16 cellular contexts compared by ENCODE assay signal in the genomic region with DNA sequence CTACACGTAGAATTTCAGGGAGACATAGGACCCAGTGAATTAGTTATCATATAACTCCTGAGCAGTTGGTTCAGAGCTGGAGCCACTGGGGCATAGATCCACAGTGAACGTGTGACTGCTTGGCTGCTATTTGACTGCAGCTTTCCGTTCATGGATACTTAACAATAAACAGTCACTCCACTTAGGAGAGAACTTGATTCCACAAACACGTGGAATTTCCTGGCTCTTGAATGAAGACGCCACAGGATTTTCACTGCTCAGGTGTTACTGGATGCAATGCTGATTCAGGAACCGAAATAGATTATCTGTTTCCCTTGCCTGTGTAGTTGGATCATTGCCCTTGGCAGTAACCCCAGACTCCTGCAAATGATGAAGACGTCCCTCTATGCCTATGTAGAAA.
A peak's percentile ranks its signal among the peaks of the same experiment; 100 is the strongest.
DNase-seq lines count a peak whose midpoint lies in the region; ATAC-seq, FAIRE-seq and TF ChIP-seq lines count a peak whose summit lies in the region.
"Had no signal": no experiment of that assay in that cellular context is flagged by ENCODE, and none has a peak within 500 bp of the region (broad histone marks: within the 10 kb centered on the region; RNA-seq: fewer than 3 reads in every experiment).

No MANE protein-coding gene starts in this region.

- H3K27me3 ChIP-seq in right cardiac atrium (ENCODE audit: control insufficient read depth, insufficient read depth) (no peaks in the 10 kb centered on the region), mesendoderm (ENCODE audit: insufficient read depth, low read length, poor library complexity) (no peaks in the 10 kb centered on the region)
- H3K27me3 ChIP-seq: brain microvascular endothelial cell, stomach had no signal

- no peak overlapping the region for H2AK5ac ChIP-seq in mesendoderm (ENCODE audit: low read length)

- no peak overlapping the region for H2BK5ac ChIP-seq in mesendoderm (ENCODE audit: low read length)

- H3K79me2 ChIP-seq in mesendoderm (ENCODE audit: control insufficient read depth, insufficient read depth, low read length) = no peaks in the 10 kb centered on the region

- no peak overlapping the region for H4K8ac ChIP-seq in mesendoderm (ENCODE audit: low read depth, low read length)

- H3K9ac ChIP-seq in mesendoderm (ENCODE audit: low read length) = no peak overlapping the region

- no peak overlapping the region for H2BK120ac ChIP-seq in mesendoderm (ENCODE audit: low read depth, low read length)

- H3K27ac ChIP-seq in right cardiac atrium (ENCODE audit: low read length) (no peak overlapping the region), mesendoderm (ENCODE audit: low read depth, low read length) (no peak overlapping the region)
- H3K27ac ChIP-seq: brain microvascular endothelial cell, stomach had no signal

- H3K4ac ChIP-seq in mesendoderm (ENCODE audit: low read depth, low read length) = no peak overlapping the region

- H3K56ac ChIP-seq in mesendoderm (ENCODE audit: low read length) = no peak overlapping the region

- H2BK15ac ChIP-seq in mesendoderm (replicated peaks; ENCODE audit: low read depth) = no peak overlapping the region

- no peaks in the 10 kb centered on the region for H3K36me3 ChIP-seq in mesendoderm (ENCODE audit: control insufficient read depth, insufficient read depth, low read length)
- H3K36me3 ChIP-seq: brain microvascular endothelial cell, stomach had no signal

- H3K23ac ChIP-seq in mesendoderm (ENCODE audit: low read length) = no peak overlapping the region

- H4K5ac ChIP-seq in mesendoderm (ENCODE audit: low read length) = no peak overlapping the region

- WGBS in right cardiac atrium = 37% methylated on average over 7 of the region's 7 CpGs
- no CpG with 5 or more reads among the region's 7 CpGs for WGBS in mesendoderm (ENCODE audit: extremely low coverage, insufficient coverage, low lambda C conversion rate)

- in situ Hi-C loops in ACHN (cut with HindIII; ENCODE audit: low pct_ligation_motif_present, low pct_unique_long_range_greater_than_20kb, low sequenced_read_pairs) = no loop called here

- no peak overlapping the region for H3K4me2 ChIP-seq in mesendoderm (ENCODE audit: low read length)

- peaks cover 2% of the 10 kb centered on the region for H3K4me1 ChIP-seq in right cardiac atrium (ENCODE audit: control insufficient read depth, insufficient read depth, low read length)
- H3K4me1 ChIP-seq in mesendoderm (ENCODE audit: control insufficient read depth, low read depth, low read length) = no peaks in the 10 kb centered on the region

- intact Hi-C loops in right cardiac atrium (cut with DNase I) = no loop called here

- peak; percentile 5 for FAIRE-seq in RCC 7860 (lab: Jason Lieb, UNC)

- DNase-seq in ACHN (peak; percentile 78), NCI-H1105 (lab: John Stamatoyannopoulos, UW) (peak; percentile 88), RCC 7860 (ENCODE audit: low spot score) (peak; percentile 32), right cardiac atrium (no peak), mesendoderm (no peak), GM20000 (ENCODE audit: low spot score) (no peak)
- DNase-seq in stimulated activated CD4-positive, alpha-beta T cell treated with anti-CD3 and anti-CD28 coated beads, Interleukin-4, amount 100 ng/mL, for 24 hours = no peak
- DNase-seq: activated CD4-positive, CD25-positive, alpha-beta regulatory T cell; activated naive CD4-positive, alpha-beta T cell treated with anti-CD3 and anti-CD28 coated beads, Interleukin-2, amount 50 U/mL, for 16 hours; brain microvascular endothelial cell; H7; KG1; NCI-H2227 treated with DMSO at 0.1 percent for 48 hours; stomach had no signal

- H3K9me3 ChIP-seq in right cardiac atrium (ENCODE audit: control insufficient read depth, low read length) = no peaks in the 10 kb centered on the region
- H3K9me3 ChIP-seq: stomach had no signal

- ATAC-seq in right cardiac atrium = peak; percentile 59 to 81
- no peak for ATAC-seq in GM21390 (IDR thresholded peaks at IDR 0.05; ENCODE audit: unreplicated experiment)
- ATAC-seq: Panc1 had no signal

- H3K18ac ChIP-seq in mesendoderm (ENCODE audit: low read length) = no peak overlapping the region

- H3K79me1 ChIP-seq in mesendoderm (ENCODE audit: low read length) = no peaks in the 10 kb centered on the region

- no peak overlapping the region for H3K4me3 ChIP-seq in right cardiac atrium (ENCODE audit: low read length)
- no peak overlapping the region for H3K4me3 ChIP-seq in mesendoderm (ENCODE audit: low read length)
- H3K4me3 ChIP-seq: stomach had no signal

- no peak for TF ChIP-seq CTCF in GM20000 (IDR thresholded peaks at IDR 0.05; ENCODE audit: extremely low read depth, missing control alignments)

Comparison
In these comparisons a context has a peak if more than half of its experiments do, and no peak if none do; other contexts are left out.
1. DNase-seq: peak in ACHN (single experiment), NCI-H1105 (single experiment) and RCC 7860 (single experiment); none in right cardiac atrium (0 of 3), mesendoderm (single experiment), GM20000 (single experiment) and stimulated activated CD4-positive, alpha-beta T cell treated with anti-CD3 and anti-CD28 coated beads, Interleukin-4, amount 100 ng/mL, for 24 hours (single experiment).